In genomic region chr3:102235679-102236078, GRCh38 we compare ENCODE assay signal across 9 cellular contexts.
DNase-seq lines count a peak whose midpoint lies in the region; ATAC-seq and TF ChIP-seq lines count a peak whose summit lies in the region.
"Had no signal": no experiment of that assay in that cellular context is flagged by ENCODE, and none has a peak within 500 bp of the region (broad histone marks: within the 10 kb centered on the region; RNA-seq: fewer than 3 reads in every experiment).

No MANE protein-coding gene starts in this region.

- CTCF ChIA-PET in activated CD8-positive, alpha-beta T cell treated with anti-CD3 and anti-CD28 coated beads for 36 hours (lab: Charles Lee): interaction anchor here (0.8 to 1.9 kb wide), 3 partner anchors 8 to 301 kb away, joined by 4 read pairs; no protein-coding TSS in a partner anchor

- no peak overlapping the region for H3K27ac ChIP-seq in CD4-positive, CD25-positive, alpha-beta regulatory T cell (ENCODE audit: insufficient read depth, low read length, poor library complexity, severe bottlenecking)
- no peak overlapping the region for H3K27ac ChIP-seq in lower lobe of right lung
- H3K27ac ChIP-seq: SJCRH30 had no signal

- TF ChIP-seq CTCF in fibroblast of villous mesenchyme (IDR thresholded peaks at IDR 0.05; ENCODE audit: insufficient read depth, low read depth, low read length) (peak; percentile 38), lower lobe of right lung (IDR thresholded peaks at IDR 0.05) (no peak)
- no peak for TF ChIP-seq CTCF in activated CD8-positive, alpha-beta T cell treated with anti-CD3 and anti-CD28 coated beads for 36 hours (IDR thresholded peaks at IDR 0.05)

- H3K9me3 ChIP-seq in CD4-positive, CD25-positive, alpha-beta regulatory T cell (ENCODE audit: control insufficient read depth in 2 of 2, low read length in 2 of 2): no peaks in the 10 kb centered on the region
- no peaks in the 10 kb centered on the region for H3K9me3 ChIP-seq in lower lobe of right lung
- H3K9me3 ChIP-seq: SJCRH30 had no signal

- DNase-seq in CD4-positive, CD25-positive, alpha-beta regulatory T cell: peak in 2 of 3 donors; percentile 6 to 49
- peak; percentile 51 for DNase-seq in NCI-H82 treated with DMSO at 0.1 percent for 48 hours (lab: John Stamatoyannopoulos, UW; ENCODE audit: unreplicated experiment)
- DNase-seq in fibroblast of villous mesenchyme (ENCODE audit: low read depth): no peak
- no peak for DNase-seq in activated CD8-positive, alpha-beta T cell treated with anti-CD3 and anti-CD28 coated beads for 36 hours
- no peak for DNase-seq in NCI-H2227 (lab: John Stamatoyannopoulos, UW; ENCODE audit: unreplicated experiment)
- DNase-seq in stimulated activated CD4-positive, alpha-beta T cell treated with anti-CD3 and anti-CD28 coated beads, Interleukin-15, amount 100 ng/mL, for 24 hours: no peak
- no peak for DNase-seq in lower lobe of right lung

- H3K4me1 Mint-ChIP-seq in CD4-positive, CD25-positive, alpha-beta regulatory T cell: peaks cover 0 to 3% (median 0%) of the 10 kb centered on the region in 4 donors
- no peaks in the 10 kb centered on the region for H3K4me1 Mint-ChIP-seq in activated CD8-positive, alpha-beta T cell treated with anti-CD3 and anti-CD28 coated beads for 36 hours (ENCODE audit: low read depth)

- H3K4me3 ChIP-seq in CD4-positive, CD25-positive, alpha-beta regulatory T cell (ENCODE audit: low read depth, low read length): no peak overlapping the region
- H3K4me3 ChIP-seq in fibroblast of villous mesenchyme (ENCODE audit: low read depth, low read length) (no peak overlapping the region), lower lobe of right lung (no peak overlapping the region)
- H3K4me3 ChIP-seq: SJCRH30 had no signal

- no peak overlapping the region for H3K4me3 Mint-ChIP-seq in CD4-positive, CD25-positive, alpha-beta regulatory T cell
- H3K4me3 Mint-ChIP-seq in activated CD8-positive, alpha-beta T cell treated with anti-CD3 and anti-CD28 coated beads for 36 hours: no peak overlapping the region

- no peaks in the 10 kb centered on the region for H3K36me3 Mint-ChIP-seq in CD4-positive, CD25-positive, alpha-beta regulatory T cell
- no peaks in the 10 kb centered on the region for H3K36me3 Mint-ChIP-seq in activated CD8-positive, alpha-beta T cell treated with anti-CD3 and anti-CD28 coated beads for 36 hours (ENCODE audit: low read depth)

- H3K4me1 ChIP-seq in CD4-positive, CD25-positive, alpha-beta regulatory T cell (ENCODE audit: control insufficient read depth, insufficient read depth, low read length, poor library complexity, severe bottlenecking): no peaks in the 10 kb centered on the region
- H3K4me1 ChIP-seq in lower lobe of right lung: no peaks in the 10 kb centered on the region
- H3K4me1 ChIP-seq: SJCRH30 had no signal

- intact Hi-C loops in activated CD8-positive, alpha-beta T cell treated with anti-CD3 and anti-CD28 coated beads for 36 hours (cut with micrococcal nuclease): no loop called here
- intact Hi-C loops in lower lobe of right lung (cut with DNase I): no loop called here

- H3K27ac Mint-ChIP-seq in CD4-positive, CD25-positive, alpha-beta regulatory T cell: no peak overlapping the region
- H3K27ac Mint-ChIP-seq in activated CD8-positive, alpha-beta T cell treated with anti-CD3 and anti-CD28 coated beads for 36 hours: no peak overlapping the region

- H3K27me3 Mint-ChIP-seq in CD4-positive, CD25-positive, alpha-beta regulatory T cell: peaks cover 6% of the 10 kb centered on the region
- peaks cover 5% of the 10 kb centered on the region for H3K27me3 Mint-ChIP-seq in activated CD8-positive, alpha-beta T cell treated with anti-CD3 and anti-CD28 coated beads for 36 hours

- POLR2A ChIA-PET in activated CD8-positive, alpha-beta T cell treated with anti-CD3 and anti-CD28 coated beads for 36 hours (lab: Charles Lee): no interaction called here

- no peaks in the 10 kb centered on the region for H3K9me3 Mint-ChIP-seq in CD4-positive, CD25-positive, alpha-beta regulatory T cell
- no peaks in the 10 kb centered on the region for H3K9me3 Mint-ChIP-seq in activated CD8-positive, alpha-beta T cell treated with anti-CD3 and anti-CD28 coated beads for 36 hours

- H3K27me3 ChIP-seq in CD4-positive, CD25-positive, alpha-beta regulatory T cell (ENCODE audit: control insufficient read depth, insufficient read depth, low read length): no peaks in the 10 kb centered on the region
- H3K27me3 ChIP-seq in lower lobe of right lung (ENCODE audit: low read depth): no peaks in the 10 kb centered on the region
- H3K27me3 ChIP-seq: SJCRH30 had no signal

- H3K36me3 ChIP-seq in CD4-positive, CD25-positive, alpha-beta regulatory T cell (ENCODE audit: control insufficient read depth, insufficient read depth, low read length): no peaks in the 10 kb centered on the region
- no peaks in the 10 kb centered on the region for H3K36me3 ChIP-seq in lower lobe of right lung
- H3K36me3 ChIP-seq: SJCRH30 had no signal

- ATAC-seq in CD4-positive, CD25-positive, alpha-beta regulatory T cell (ENCODE audit: low read depth in 2 of 2): no peak
- ATAC-seq in GM19395 (IDR thresholded peaks at IDR 0.05; ENCODE audit: unreplicated experiment) (peak; percentile 46), lower lobe of right lung (no peak)
- ATAC-seq in activated CD8-positive, alpha-beta T cell treated with anti-CD3 and anti-CD28 coated beads for 36 hours: no peak

Comparison
In these comparisons a context has a peak if more than half of its experiments do, and no peak if none do; other contexts are left out.
1. DNase-seq: peak in CD4-positive, CD25-positive, alpha-beta regulatory T cell (2 of 3) and NCI-H82 treated with DMSO at 0.1 percent for 48 hours (single experiment); none in fibroblast of villous mesenchyme (single experiment), activated CD8-positive, alpha-beta T cell treated with anti-CD3 and anti-CD28 coated beads for 36 hours (single experiment), NCI-H2227 (single experiment), stimulated activated CD4-positive, alpha-beta T cell treated with anti-CD3 and anti-CD28 coated beads, Interleukin-15, amount 100 ng/mL, for 24 hours (single experiment) and lower lobe of right lung (single experiment).